ENCODE assay signal across 11 cellular contexts in genomic region chr15:58551084-58551763, GRCh38.
DNase-seq lines count a peak whose midpoint lies in the region; ATAC-seq and TF ChIP-seq lines count a peak whose summit lies in the region.
"Had no signal": no experiment of that assay in that cellular context is flagged by ENCODE, and none has a peak within 500 bp of the region (broad histone marks: within the 10 kb centered on the region; RNA-seq: fewer than 3 reads in every experiment).

No MANE protein-coding gene starts in this region.

- H3K4me3 Mint-ChIP-seq in T-helper 2 cell treated with Interferon-gamma antibody and Interleukin-4, amounts not matched to agents 5 μg/mL and 100 μg/mL, for 36 hours, result peak overlapping the region; percentile 68
- H3K4me3 Mint-ChIP-seq: central memory CD8-positive, alpha-beta T cell had no signal

- intact Hi-C loops in transverse colon (cut with DNase I; ENCODE audit: low total_unique reads), result no loop called here
- intact Hi-C loops in testis (cut with DNase I; ENCODE audit: low total_unique reads), result no loop called here

- H3K27me3 ChIP-seq in transverse colon, result no peaks in the 10 kb centered on the region
- no peaks in the 10 kb centered on the region for H3K27me3 ChIP-seq in testis
- H3K27me3 ChIP-seq: heart right ventricle had no signal

- no peak for TF ChIP-seq CTCF in transverse colon (IDR thresholded peaks at IDR 0.05)
- no peak for TF ChIP-seq CTCF in testis (IDR thresholded peaks at IDR 0.05)

- 72 to 74% methylated on average over 8 to 10 of the region's 10 CpGs for WGBS in transverse colon (ENCODE audit: low coverage in 1 of 2), 2 donors
- 86 to 87% methylated on average over 10 of the region's 10 CpGs for WGBS in testis, 2 donors

- TF ChIP-seq POLR2A in transverse colon (IDR thresholded peaks at IDR 0.05), result no peak
- TF ChIP-seq POLR2A in testis (IDR thresholded peaks at IDR 0.05), result no peak

- peak overlapping the region; percentile 94 for H3K27ac Mint-ChIP-seq in T-helper 2 cell treated with Interferon-gamma antibody and Interleukin-4, amounts not matched to agents 5 μg/mL and 100 μg/mL, for 36 hours

- no peaks in the 10 kb centered on the region for H3K36me3 ChIP-seq in transverse colon
- no peaks in the 10 kb centered on the region for H3K36me3 ChIP-seq in testis (ENCODE audit: low read depth, missing control alignments)
- H3K36me3 ChIP-seq: heart right ventricle had no signal

- DNase-seq in activated CD8-positive, alpha-beta memory T cell treated with anti-CD3 and anti-CD28 coated beads, Interleukin-2, amount 50 U/mL, for 48 hours, result peak; percentile 56
- DNase-seq in activated CD8-positive, alpha-beta memory T cell treated with anti-CD3 and anti-CD28 coated beads, Interleukin-2, amount 50 U/mL, for 4 hours, result no peak
- DNase-seq in T-helper 2 cell treated with Interferon-gamma antibody and Interleukin-4, amounts not matched to agents 5 μg/mL and 100 μg/mL, for 36 hours (ENCODE audit: low spot score), result peak; percentile 39
- DNase-seq in left lobe of liver (ENCODE audit: low spot score) (peak; percentile 19), transverse colon (no peak), testis (no peak), NCI-H2081 (lab: John Stamatoyannopoulos, UW) (no peak)
- DNase-seq: heart right ventricle, NCI-H748 treated with DMSO at 0.1 percent for 48 hours had no signal

- no peak for TF ChIP-seq EP300 in transverse colon (IDR thresholded peaks at IDR 0.05; ENCODE audit: low read depth)

- H3K4me1 Mint-ChIP-seq in T-helper 2 cell treated with Interferon-gamma antibody and Interleukin-4, amounts not matched to agents 5 μg/mL and 100 μg/mL, for 36 hours (ENCODE audit: low read depth), result peaks cover 41% of the 10 kb centered on the region

- H3K4me3 ChIP-seq in transverse colon (no peak overlapping the region), testis (no peak overlapping the region)

- no peaks in the 10 kb centered on the region for H3K27me3 Mint-ChIP-seq in T-helper 2 cell treated with Interferon-gamma antibody and Interleukin-4, amounts not matched to agents 5 μg/mL and 100 μg/mL, for 36 hours (ENCODE audit: low read depth)
- H3K27me3 Mint-ChIP-seq: central memory CD8-positive, alpha-beta T cell had no signal

- peak overlapping the region; percentile 62 to 78 (median 68) for H3K27ac ChIP-seq in transverse colon
- no peak overlapping the region for H3K27ac ChIP-seq in testis

- no peaks in the 10 kb centered on the region for H3K9me3 Mint-ChIP-seq in T-helper 2 cell treated with Interferon-gamma antibody and Interleukin-4, amounts not matched to agents 5 μg/mL and 100 μg/mL, for 36 hours
- H3K9me3 Mint-ChIP-seq: central memory CD8-positive, alpha-beta T cell had no signal

- H3K9me3 ChIP-seq in transverse colon, result no peaks in the 10 kb centered on the region
- no peaks in the 10 kb centered on the region for H3K9me3 ChIP-seq in testis
- H3K9me3 ChIP-seq: heart right ventricle had no signal

- ATAC-seq in left lobe of liver (no peak), GM21447 (IDR thresholded peaks at IDR 0.05; ENCODE audit: unreplicated experiment) (no peak)

- H3K36me3 Mint-ChIP-seq in T-helper 2 cell treated with Interferon-gamma antibody and Interleukin-4, amounts not matched to agents 5 μg/mL and 100 μg/mL, for 36 hours (ENCODE audit: low read depth), result peaks cover 4% of the 10 kb centered on the region

- in situ Hi-C loops in transverse colon (cut with MboI; ENCODE audit: low pct_ligation_motif_present in 1 of 4, low pct_unique_long_range_greater_than_20kb in 1 of 4, low sequenced_read_pairs in 3 of 4), result no loop called here

- peaks cover 5 to 25% (median 14%) of the 10 kb centered on the region in 4 donors for H3K4me1 ChIP-seq in transverse colon
- H3K4me1 ChIP-seq in testis, result peaks cover 9% of the 10 kb centered on the region

Comparison
In these comparisons a context has a peak if more than half of its experiments do, and no peak if none do; other contexts are left out.
1. DNase-seq: peak in activated CD8-positive, alpha-beta memory T cell treated with anti-CD3 and anti-CD28 coated beads, Interleukin-2, amount 50 U/mL, for 48 hours (single experiment), T-helper 2 cell treated with Interferon-gamma antibody and Interleukin-4, amounts not matched to agents 5 μg/mL and 100 μg/mL, for 36 hours (single experiment) and left lobe of liver (single experiment); none in activated CD8-positive, alpha-beta memory T cell treated with anti-CD3 and anti-CD28 coated beads, Interleukin-2, amount 50 U/mL, for 4 hours (single experiment), transverse colon (single experiment), testis (single experiment) and NCI-H2081 (0 of 2).
2. H3K27ac ChIP-seq: peak in transverse colon (4 of 4); none in testis (0 of 2).